Comparison of ENCODE assay signal across 10 cellular contexts in the genomic region with DNA sequence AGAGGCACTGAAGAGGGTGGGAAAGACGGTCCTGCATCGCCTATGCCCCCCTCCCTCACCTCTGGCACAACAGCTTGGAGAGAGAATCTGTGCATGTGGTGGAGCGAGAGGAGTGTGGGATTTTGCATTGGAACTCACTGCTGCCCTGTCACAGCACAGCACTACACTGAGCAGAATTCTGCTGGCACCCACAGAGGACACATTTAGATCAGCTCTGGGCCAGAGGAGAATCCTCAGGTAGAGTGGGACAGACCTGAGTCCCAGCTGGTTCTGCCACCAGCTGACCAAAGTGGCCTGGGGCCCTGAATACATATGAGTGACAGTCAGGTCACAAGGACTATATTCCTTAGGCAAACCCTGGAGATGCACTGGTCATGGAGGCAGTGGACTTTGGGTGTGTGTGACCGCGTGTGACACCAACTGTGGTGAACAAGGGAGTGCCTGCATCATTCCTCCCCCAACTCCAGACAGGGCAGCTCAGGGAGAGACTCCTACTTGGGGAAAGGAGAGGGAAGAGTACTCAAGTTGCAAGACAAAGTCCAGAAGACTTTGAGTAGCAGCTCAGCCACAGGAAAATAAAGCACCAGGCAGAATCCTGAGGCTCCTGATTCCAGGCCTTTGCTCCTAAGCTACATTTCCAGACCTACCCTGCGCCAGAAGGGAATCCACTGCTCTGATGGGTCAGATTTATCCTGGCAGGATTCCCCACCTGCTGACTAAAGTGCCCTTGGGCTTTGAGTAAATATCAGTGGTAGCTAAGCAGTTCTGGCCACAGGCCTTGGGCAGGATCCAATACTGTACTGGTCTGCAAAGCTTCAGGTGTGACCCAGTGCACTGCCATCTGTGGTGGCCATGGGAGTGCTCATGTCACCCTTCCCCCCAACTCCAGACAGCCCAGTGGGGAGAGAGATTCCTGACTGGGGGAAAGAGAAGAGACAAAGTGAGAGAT. TPM values are rescaled to one million over a fixed set of nuclear protein-coding genes. Genes with fewer than 3 reads are reported as not detected.
A peak's percentile ranks its signal among the peaks of the same experiment; 100 is the strongest.
DNase-seq lines count a peak whose midpoint lies in the region; ATAC-seq and TF ChIP-seq lines count a peak whose summit lies in the region.
"Had no signal": no experiment of that assay in that cellular context is flagged by ENCODE, and none has a peak within 500 bp of the region (broad histone marks: within the 10 kb centered on the region; RNA-seq: fewer than 3 reads in every experiment).

No MANE protein-coding gene starts in this region.

- H3K4me3 ChIP-seq in thyroid gland (replicated peaks in 1 of 3) = no peak overlapping the region

- TF ChIP-seq POLR2A in thyroid gland (IDR thresholded peaks at IDR 0.05) = no peak

- H3K4me1 Mint-ChIP-seq in activated naive CD8-positive, alpha-beta T cell treated with anti-CD3 and anti-CD28 coated beads for 36 hours = no peaks in the 10 kb centered on the region
- H3K4me1 Mint-ChIP-seq: activated CD4-positive, alpha-beta memory T cell treated with anti-CD3 and anti-CD28 coated beads, Interleukin-2, amount 10 ng/mL, durations not matched to agents 7 days and 5 days; memory B cell had no signal

- H3K36me3 Mint-ChIP-seq in activated naive CD8-positive, alpha-beta T cell treated with anti-CD3 and anti-CD28 coated beads for 36 hours = no peaks in the 10 kb centered on the region

- TF ChIP-seq CTCF in thyroid gland (IDR thresholded peaks at IDR 0.05) = no peak
- no peak for TF ChIP-seq CTCF in omental fat pad (IDR thresholded peaks at IDR 0.05)

- no peaks in the 10 kb centered on the region for H3K27me3 ChIP-seq in thyroid gland

- WGBS in thyroid gland, 2 donors = 71 to 78% methylated on average over 5 to 6 of the region's 6 CpGs

- H3K4me3 Mint-ChIP-seq in activated naive CD8-positive, alpha-beta T cell treated with anti-CD3 and anti-CD28 coated beads for 36 hours = no peak overlapping the region
- H3K4me3 Mint-ChIP-seq: activated CD4-positive, alpha-beta memory T cell treated with anti-CD3 and anti-CD28 coated beads, Interleukin-2, amount 10 ng/mL, durations not matched to agents 7 days and 5 days; memory B cell had no signal

- no peaks in the 10 kb centered on the region for H3K9me3 ChIP-seq in thyroid gland

- H3K27me3 Mint-ChIP-seq in activated naive CD8-positive, alpha-beta T cell treated with anti-CD3 and anti-CD28 coated beads for 36 hours = no peaks in the 10 kb centered on the region

- H3K36me3 ChIP-seq in thyroid gland = no peaks in the 10 kb centered on the region

- H3K27ac Mint-ChIP-seq in activated naive CD8-positive, alpha-beta T cell treated with anti-CD3 and anti-CD28 coated beads for 36 hours = no peak overlapping the region
- H3K27ac Mint-ChIP-seq: activated CD4-positive, alpha-beta memory T cell treated with anti-CD3 and anti-CD28 coated beads, Interleukin-2, amount 10 ng/mL, durations not matched to agents 7 days and 5 days; memory B cell had no signal

- ATAC-seq in left cardiac atrium = peak; percentile 41 to 72
- ATAC-seq in omental fat pad (ENCODE audit: low FRiP score) = no peak

- peak overlapping the region in 2 of 3 donors; percentile 21 to 49 for H3K27ac ChIP-seq in thyroid gland

- intact Hi-C loops in left cardiac atrium (cut with DNase I) (no loop called here), thyroid gland (cut with DNase I) (no loop called here)

- H3K4me1 ChIP-seq in thyroid gland = peaks cover 4 to 15% of the 10 kb centered on the region in 2 donors

- H3K9me3 Mint-ChIP-seq in activated naive CD8-positive, alpha-beta T cell treated with anti-CD3 and anti-CD28 coated beads for 36 hours = peaks cover 2% of the 10 kb centered on the region
- H3K9me3 Mint-ChIP-seq: activated CD4-positive, alpha-beta memory T cell treated with anti-CD3 and anti-CD28 coated beads, Interleukin-2, amount 10 ng/mL, durations not matched to agents 7 days and 5 days; memory B cell had no signal

- peak; percentile 24 for DNase-seq in DMS53 (lab: John Stamatoyannopoulos, UW)
- DNase-seq in DMS53 treated with DMSO at 0.1 percent for 48 hours (lab: John Stamatoyannopoulos, UW; ENCODE audit: unreplicated experiment) = no peak
- no peak for DNase-seq in left cardiac atrium
- peak; percentile 81 to 87 for DNase-seq in thyroid gland
- no peak for DNase-seq in omental fat pad (ENCODE audit: low spot score)
- no peak for DNase-seq in activated naive CD8-positive, alpha-beta T cell treated with anti-CD3 and anti-CD28 coated beads for 36 hours
- DNase-seq: 8988T; activated CD4-positive, alpha-beta memory T cell treated with anti-CD3 and anti-CD28 coated beads, Interleukin-2, amount 10 ng/mL, durations not matched to agents 7 days and 5 days; NCI-H1930 had no signal

RNA-seq across cellular contexts. Expression of a gene that starts 10.6 kb away (rescaled TPM):
- total RNA-seq in left cardiac atrium (10 to 100 TPM in 1 of 2 donors, 1 to 10 TPM in 1; 7.9 to 23.3 TPM), thyroid gland (1 to 10 TPM; 3.8 to 9.1 (median 4.9) TPM), omental fat pad (10 to 100 TPM in 3 of 4 donors, 1 to 10 TPM in 1; 4.9 to 41.6 (median 16.3) TPM)
- 1 to 10 TPM; 1.4 to 1.5 TPM for total RNA-seq in activated naive CD8-positive, alpha-beta T cell treated with anti-CD3 and anti-CD28 coated beads for 36 hours

RNA-seq across cellular contexts. Expression of a gene that starts 32.4 kb away (rescaled TPM):
- total RNA-seq in left cardiac atrium = under 1 TPM; 0.15 to 0.37 TPM
- 1 to 10 TPM in 1 of 4 donors, under 1 TPM in 3; 0.27 to 1.5 (median 0.60) TPM for total RNA-seq in thyroid gland
- total RNA-seq in omental fat pad = under 1 TPM in 3 of 4 donors, not detected in 1; 0.50 to 0.96 (median 0.56) TPM
- total RNA-seq in activated naive CD8-positive, alpha-beta T cell treated with anti-CD3 and anti-CD28 coated beads for 36 hours = not detected
- total RNA-seq: activated CD4-positive, alpha-beta memory T cell treated with anti-CD3 and anti-CD28 coated beads, Interleukin-2, amount 10 ng/mL, durations not matched to agents 7 days and 5 days had no signal

RNA-seq across cellular contexts. Expression of a gene that starts 35.6 kb away (rescaled TPM):
- 1 to 10 TPM; 9.2 to 9.4 TPM for total RNA-seq in left cardiac atrium
- 10 to 100 TPM; 17.9 to 22.0 (median 20.9) TPM for total RNA-seq in thyroid gland
- total RNA-seq in omental fat pad = 10 to 100 TPM; 12.3 to 21.1 (median 13.5) TPM
- 10 to 100 TPM; 20.9 to 22.2 TPM for total RNA-seq in activated naive CD8-positive, alpha-beta T cell treated with anti-CD3 and anti-CD28 coated beads for 36 hours

RNA-seq across cellular contexts. Expression of a gene that starts 42.7 kb away (rescaled TPM):
- total RNA-seq in left cardiac atrium (100 to 1,000 TPM; 130 to 151 TPM), thyroid gland (10 to 100 TPM in 3 of 4 donors, 1 to 10 TPM in 1; 8.0 to 69.3 (median 47.4) TPM), omental fat pad (100 to 1,000 TPM in 2 of 4 donors, 10 to 100 TPM in 2; 22.8 to 238 (median 99.4) TPM)
- 10 to 100 TPM; 13.2 to 13.8 TPM for total RNA-seq in activated naive CD8-positive, alpha-beta T cell treated with anti-CD3 and anti-CD28 coated beads for 36 hours

Comparison
In these comparisons a context has a peak if more than half of its experiments do, and no peak if none do; other contexts are left out.
1. DNase-seq: peak in DMS53 (single experiment) and thyroid gland (2 of 2); none in DMS53 treated with DMSO at 0.1 percent for 48 hours (single experiment), left cardiac atrium (single experiment), omental fat pad (single experiment) and activated naive CD8-positive, alpha-beta T cell treated with anti-CD3 and anti-CD28 coated beads for 36 hours (single experiment).